ENCODE assay signal across 32 cellular contexts in genomic region chr2:64440831-64441230, GRCh38.
"Had no signal": no experiment of that assay in that cellular context is flagged by ENCODE, and none has a peak within 500 bp of the region (broad histone marks: within the 10 kb centered on the region; RNA-seq: fewer than 3 reads in every experiment).

No MANE protein-coding gene starts in this region.

- H3K27ac ChIP-seq: ascending aorta, cardiac muscle cell, KMS-11, RWPE1, SK-N-MC had no signal

- H3K9ac ChIP-seq: KMS-11 had no signal

- H3K4me1 ChIP-seq: ascending aorta had no signal

- H3K4me2 ChIP-seq: KMS-11 had no signal

- ATAC-seq: activated CD4-positive, alpha-beta T cell treated with anti-CD3 and anti-CD28 coated beads for 36 hours; activated CD4-positive, CD25-positive, alpha-beta regulatory T cell treated with anti-CD3 and anti-CD28 coated beads, Interleukin-2, amount 50 U/mL, for 24 hours; activated CD8-positive, alpha-beta T cell treated with anti-CD3 and anti-CD28 coated beads, Interleukin-2, amount 10 ng/mL, durations not matched to agents 7 days and 5 days; PC-3; Right ventricle myocardium inferior; WTC11 had no signal

- FAIRE-seq: RCC 7860, TTC549 had no signal

- DNase-seq: activated CD4-positive, alpha-beta T cell treated with anti-CD3 and anti-CD28 coated beads for 36 hours; activated CD4-positive, alpha-beta T cell treated with anti-CD3 and anti-CD28 coated beads, Interleukin-2, amount 10 ng/mL, durations not matched to agents 7 days and 5 days; activated CD4-positive, alpha-beta T cell treated with anti-CD3 and anti-CD28 coated beads, Interleukin-2, amount 50 U/mL, for 48 hours; activated CD8-positive, alpha-beta T cell treated with anti-CD3 and anti-CD28 coated beads, Interleukin-2, amount 10 ng/mL, durations not matched to agents 7 days and 5 days; activated gamma-delta T cell; activated naive CD4-positive, alpha-beta T cell treated with Interleukin-2 at 50 U/mL for 16 hours; activated naive CD8-positive, alpha-beta T cell treated with anti-CD3 and anti-CD28 coated beads, Interleukin-2, amount 10 ng/mL, durations not matched to agents 7 days and 5 days; activated T-cell treated with anti-CD3 and anti-CD28 coated beads, Interleukin-2, amount 50 U/mL, for 24 hours; amygdala; NCI-H1092 treated with DMSO at 0.1 percent for 48 hours; NCI-H1417; NCI-H146; NCI-H187 treated with DMSO at 0.1 percent for 48 hours; NCI-H2081; NCI-H2171 treated with DMSO at 0.1 percent for 48 hours; NCI-H2227 treated with DMSO at 0.1 percent for 48 hours; NCI-H446; NCI-H510A treated with DMSO at 0.1 percent for 48 hours; NCI-H526 treated with DMSO at 0.1 percent for 48 hours; NCI-H774; PC-3; SIG-M5 had no signal

- H3K4me3 ChIP-seq: ascending aorta, cardiac muscle cell, SK-N-MC had no signal

- H3K27me3 ChIP-seq: ascending aorta had no signal

- H3K9me3 ChIP-seq: ascending aorta had no signal

- H3K36me3 ChIP-seq: ascending aorta, cardiac muscle cell had no signal
